In the genomic region with DNA sequence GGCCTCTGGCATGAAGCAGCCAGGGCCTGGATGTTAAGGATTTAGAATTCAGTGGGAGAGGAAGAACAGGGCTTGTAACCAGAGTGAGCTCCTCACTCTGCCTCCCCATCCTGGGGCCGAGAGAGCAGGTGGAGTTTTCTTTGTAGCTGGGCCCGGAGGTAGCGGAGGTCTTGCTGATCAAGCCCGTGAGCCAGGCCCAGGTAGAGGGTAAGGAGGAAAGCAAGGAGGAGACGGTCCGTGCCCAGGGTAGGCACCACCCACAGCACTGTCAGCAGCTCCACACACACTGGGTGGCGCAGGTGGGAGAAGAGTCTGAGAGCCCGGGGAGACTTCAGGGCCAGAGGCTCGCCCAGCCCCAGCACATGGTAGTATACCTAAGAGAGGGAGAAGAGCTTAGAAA, we compare ENCODE assay signal across 1 cellular context.
TF ChIP-seq lines count a peak whose summit lies in the region.

No MANE protein-coding gene starts in this region.

TF ChIP-seq in endothelial cell of umbilical vein, 7 proteins besides CTCF, POLR2A, EP300 and RAD21:
- TF ChIP-seq FOS (IDR thresholded peaks at IDR 0.05; ENCODE audit: borderline replicate concordance, insufficient read depth, low read length), result no peak
- TF ChIP-seq POLR2AphosphoS5 (IDR thresholded peaks at IDR 0.05; ENCODE audit: insufficient read depth, low read depth, low read length), result no peak
- TF ChIP-seq, protein P1, sequence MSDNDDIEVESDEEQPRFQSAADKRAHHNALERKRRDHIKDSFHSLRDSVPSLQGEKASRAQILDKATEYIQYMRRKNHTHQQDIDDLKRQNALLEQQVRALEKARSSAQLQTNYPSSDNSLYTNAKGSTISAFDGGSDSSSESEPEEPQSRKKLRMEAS (IDR thresholded peaks at IDR 0.05; ENCODE audit: insufficient read depth, insufficient read length), result no peak
- TF ChIP-seq EZH2 (IDR thresholded peaks at IDR 0.05; ENCODE audit: borderline replicate concordance, low read depth, low read length, severe bottlenecking), result no peak
TF ChIP-seq in endothelial cell of umbilical vein: peak in this region for 0.
